In the genomic region with DNA sequence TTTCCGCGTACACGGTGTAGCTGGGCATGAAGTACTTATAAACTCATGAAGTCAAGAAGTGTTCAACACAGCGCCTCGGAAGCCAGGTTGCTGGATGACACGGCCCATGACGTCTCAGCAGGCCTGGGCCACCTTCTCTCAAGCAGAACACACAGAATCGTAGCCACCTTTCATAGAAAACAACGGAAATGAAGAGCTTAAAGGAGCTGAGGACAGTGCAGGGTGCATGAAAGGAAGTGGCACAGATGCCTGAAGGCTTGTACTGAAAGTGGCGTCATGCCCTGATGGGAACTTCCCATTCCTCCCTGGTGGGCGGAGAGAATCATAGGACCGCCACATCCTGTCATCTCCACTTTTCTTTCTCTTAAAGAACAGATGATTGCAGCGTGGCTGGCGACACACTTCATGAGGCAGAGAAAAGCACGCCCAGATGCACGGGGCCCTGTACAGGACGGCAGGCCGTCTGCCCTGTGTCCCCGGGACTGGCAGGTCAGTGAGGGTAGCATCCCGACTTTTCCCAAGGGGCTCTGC, we compare ENCODE assay signal across 8 cellular contexts. TPM values are rescaled to one million over a fixed set of nuclear protein-coding genes. Genes with fewer than 3 reads are reported as not detected.
DNase-seq lines count a peak whose midpoint lies in the region; ATAC-seq and TF ChIP-seq lines count a peak whose summit lies in the region.

No MANE protein-coding gene starts in this region.

- no peak overlapping the region for H3K4me3 Mint-ChIP-seq in T-helper 2 cell treated with Interferon-gamma antibody and Interleukin-4, amounts not matched to agents 5 μg/mL and 100 μg/mL, for 36 hours

- peaks cover 8% of the 10 kb centered on the region for H3K36me3 Mint-ChIP-seq in T-helper 2 cell treated with Interferon-gamma antibody and Interleukin-4, amounts not matched to agents 5 μg/mL and 100 μg/mL, for 36 hours (ENCODE audit: low read depth)

- no peak overlapping the region for H3K27ac Mint-ChIP-seq in T-helper 2 cell treated with Interferon-gamma antibody and Interleukin-4, amounts not matched to agents 5 μg/mL and 100 μg/mL, for 36 hours

- H3K4me3 ChIP-seq in H7 (ENCODE audit: insufficient read depth, low read depth, low read length): no peak overlapping the region

- DNase-seq in T-helper 2 cell treated with Interferon-gamma antibody and Interleukin-4, amounts not matched to agents 5 μg/mL and 100 μg/mL, for 36 hours (ENCODE audit: low spot score): peak; percentile 89
- peak; percentile 16 for DNase-seq in brain pericyte (ENCODE audit: low read depth, low spot score)
- DNase-seq in stimulated activated CD4-positive, alpha-beta T cell treated with anti-CD3 and anti-CD28 coated beads, Interleukin-1b, Interleukin-23, amount 100 ng/mL, for 4 hours (ENCODE audit: low read depth in 2 of 2): peak; percentile 49 to 59
- DNase-seq in H7: no peak
- no peak for DNase-seq in erythroblast (lab: John Stamatoyannopoulos, UW)
- DNase-seq in NCI-H446 (lab: John Stamatoyannopoulos, UW): no peak

- TF ChIP-seq POLR2A in erythroblast (IDR thresholded peaks at IDR 0.05; ENCODE audit: low read length): no peak

- no peaks in the 10 kb centered on the region for H3K27me3 ChIP-seq in H7 (ENCODE audit: control insufficient read depth, insufficient read depth, low read length)

- H3K36me3 ChIP-seq in H7 (replicated peaks; ENCODE audit: control insufficient read depth, insufficient read depth, low read length): no peaks in the 10 kb centered on the region; the same call in 1 of the 2 replicates

- H3K9me3 Mint-ChIP-seq in T-helper 2 cell treated with Interferon-gamma antibody and Interleukin-4, amounts not matched to agents 5 μg/mL and 100 μg/mL, for 36 hours: no peaks in the 10 kb centered on the region

- ATAC-seq in GM18870 (IDR thresholded peaks at IDR 0.05; ENCODE audit: unreplicated experiment) (peak; percentile 82), HG02973 (IDR thresholded peaks at IDR 0.05; ENCODE audit: unreplicated experiment) (peak; percentile 85)

- peaks cover 13% of the 10 kb centered on the region for H3K4me1 Mint-ChIP-seq in T-helper 2 cell treated with Interferon-gamma antibody and Interleukin-4, amounts not matched to agents 5 μg/mL and 100 μg/mL, for 36 hours (ENCODE audit: low read depth)

- no peaks in the 10 kb centered on the region for H3K27me3 Mint-ChIP-seq in T-helper 2 cell treated with Interferon-gamma antibody and Interleukin-4, amounts not matched to agents 5 μg/mL and 100 μg/mL, for 36 hours (ENCODE audit: low read depth)

RNA-seq across cellular contexts. Expression of gene HDAC4, which starts 31.1 kb away (rescaled TPM):
- total RNA-seq in H7 (2014; rRNA removed; shearing (Covaris generic)): 18.1 and 28.5 TPM in 2 replicates

Comparison
In these comparisons a context has a peak if more than half of its experiments do, and no peak if none do; other contexts are left out.
1. DNase-seq: peak in T-helper 2 cell treated with Interferon-gamma antibody and Interleukin-4, amounts not matched to agents 5 μg/mL and 100 μg/mL, for 36 hours (single experiment), brain pericyte (single experiment) and stimulated activated CD4-positive, alpha-beta T cell treated with anti-CD3 and anti-CD28 coated beads, Interleukin-1b, Interleukin-23, amount 100 ng/mL, for 4 hours (2 of 2); none in H7 (single experiment), erythroblast (0 of 2) and NCI-H446 (0 of 2).